ENCODE assay signal across 16 cellular contexts in genomic region chr17:40452921-40453378, GRCh38. TPM values are rescaled to one million over a fixed set of nuclear protein-coding genes. Genes with fewer than 3 reads are reported as not detected.
DNase-seq lines count a peak whose midpoint lies in the region; ATAC-seq and TF ChIP-seq lines count a peak whose summit lies in the region.
"Had no signal": no experiment of that assay in that cellular context is flagged by ENCODE, and none has a peak within 500 bp of the region (broad histone marks: within the 10 kb centered on the region; RNA-seq: fewer than 3 reads in every experiment).

No MANE protein-coding gene starts in this region.

- TF ChIP-seq EP300 in suprapubic skin (IDR thresholded peaks at IDR 0.05) = no peak

- no peaks in the 10 kb centered on the region for H4K20me1 ChIP-seq in mammary epithelial cell (ENCODE audit: insufficient read depth, low read length)

- no peak for ATAC-seq in right lobe of liver

- TF ChIP-seq CTCF in mammary epithelial cell (conservative IDR thresholded peaks at IDR 0.05 in 1 of 2, IDR thresholded peaks at IDR 0.05 in 1 of 2; ENCODE audit: extremely low read depth in 1 of 2, insufficient read depth in 1 of 2, low read depth in 1 of 2, low read length in 2 of 2) (no peak), right lobe of liver (IDR thresholded peaks at IDR 0.05) (no peak), suprapubic skin (IDR thresholded peaks at IDR 0.05) (no peak), GM10248 (IDR thresholded peaks at IDR 0.05; ENCODE audit: control extremely low read depth, extremely low read depth, low read depth, missing control alignments) (no peak)

- dilution Hi-C loops in mammary epithelial cell (cut with HindIII; ENCODE audit: low sequenced_read_pairs) = no loop called here

- H2AFZ ChIP-seq in mammary epithelial cell (ENCODE audit: low read depth, low read length) = no peak overlapping the region

- in situ Hi-C loops in mammary epithelial cell (cut with MboI; ENCODE audit: low sequenced_read_pairs in 2 of 2) = no loop called here

- H3K4me1 ChIP-seq in mammary epithelial cell (ENCODE audit: insufficient read depth, low read length) (peaks cover 17% of the 10 kb centered on the region), right lobe of liver (peaks cover 0 to 94% (median 45%) of the 10 kb centered on the region in 4 donors), suprapubic skin (peaks cover 66% of the 10 kb centered on the region)

- intact Hi-C loops in mammary epithelial cell (cut with micrococcal nuclease) = no loop called here
- intact Hi-C loops in right lobe of liver (cut with DNase I) = no loop called here

- CTCF ChIA-PET in mammary epithelial cell (lab: Charles Lee; ENCODE audit: low non-redundant PET) (interaction anchor here (0.6 kb wide), 1 partner anchor 96 kb away, joined by 5 read pairs; no protein-coding TSS in a partner anchor), GM10248 (lab: Yijun Ruan, JAX) (interaction anchor here (1.0 to 16.5 kb wide), 3 partner anchors 9 to 94 kb away, joined by 3 to 113 read pairs (median 8); partner anchors contain the start of gene IGFBP4)

- H3K9me3 ChIP-seq in mammary epithelial cell (replicated peaks; ENCODE audit: insufficient read depth, low read length) = no peaks in the 10 kb centered on the region
- no peaks in the 10 kb centered on the region for H3K9me3 ChIP-seq in right lobe of liver
- no peaks in the 10 kb centered on the region for H3K9me3 ChIP-seq in suprapubic skin

- no peak overlapping the region for H3K4me3 ChIP-seq in mammary epithelial cell (replicated peaks in 1 of 3; ENCODE audit: insufficient read depth in 1 of 3, low read depth in 2 of 3, low read length in 3 of 3)
- H3K4me3 ChIP-seq in right lobe of liver = no peak overlapping the region
- H3K4me3 ChIP-seq in suprapubic skin = no peak overlapping the region

- whole genome bisulfite sequencing in mammary epithelial cell (ENCODE audit: low coverage, missing lambda C conversion rate) = 85% methylated on average over 14 of the region's 15 CpGs
- no CpG with 5 or more reads among the region's 15 CpGs for WGBS in right lobe of liver (ENCODE audit: insufficient coverage, low coverage, low lambda C conversion rate, missing lambda C conversion rate)
- 93% methylated on average over 11 of the region's 15 CpGs for WGBS in suprapubic skin

- H3K27ac ChIP-seq in mammary epithelial cell (ENCODE audit: insufficient read depth, low read depth, low read length) (no peak overlapping the region), right lobe of liver (peak overlapping the region; percentile 65 to 98 (median 70)), suprapubic skin (peak overlapping the region; percentile 41)

- no peaks in the 10 kb centered on the region for H3K36me3 ChIP-seq in mammary epithelial cell (ENCODE audit: insufficient read depth, low read length)
- H3K36me3 ChIP-seq in right lobe of liver = peaks cover 9 to 64% (median 39%) of the 10 kb centered on the region in 4 donors
- peaks cover 38% of the 10 kb centered on the region for H3K36me3 ChIP-seq in suprapubic skin

- DNase-seq in NCI-H226 = peak; percentile 79
- peak; percentile 52 for DNase-seq in mammary epithelial cell
- no peak for DNase-seq in right lobe of liver
- no peak for DNase-seq in suprapubic skin (ENCODE audit: low spot score in 2 of 2)
- DNase-seq in GM10248 (ENCODE audit: extremely low spot score) = no peak
- no peak for DNase-seq in activated effector memory CD4-positive, alpha-beta T cell treated with anti-CD3 and anti-CD28 coated beads, Interleukin-2, amount 50 U/mL, for 16 hours
- no peak for DNase-seq in foreskin melanocyte
- DNase-seq in activated naive CD4-positive, alpha-beta T cell treated with anti-CD3 and anti-CD28 coated beads, Interleukin-2, amount 50 U/mL, for 16 hours = no peak
- DNase-seq: activated CD4-positive, CD25-positive, alpha-beta regulatory T cell; activated T-cell treated with anti-CD3 and anti-CD28 coated beads, Interleukin-2, amount 50 U/mL, for 24 hours; CD8-positive, alpha-beta memory T cell; KG1; NCI-H2029; retina; substantia nigra; SW 1271 had no signal

- H3K27me3 ChIP-seq in mammary epithelial cell (ENCODE audit: insufficient read depth, low read length) = no peaks in the 10 kb centered on the region
- H3K27me3 ChIP-seq in right lobe of liver = no peaks in the 10 kb centered on the region
- H3K27me3 ChIP-seq in suprapubic skin = no peaks in the 10 kb centered on the region

- H3K79me2 ChIP-seq in mammary epithelial cell (ENCODE audit: insufficient read depth, low read length) = no peaks in the 10 kb centered on the region

- no peak overlapping the region for H3K9ac ChIP-seq in mammary epithelial cell (ENCODE audit: insufficient read depth, low read length)

- BruUV-seq in mammary epithelial cell (replicated peaks; lab: Mats Ljungman, UMichigan) = no TSS peak

- H3K4me2 ChIP-seq in mammary epithelial cell (ENCODE audit: insufficient read depth, low read depth, low read length) = no peak overlapping the region

- TF ChIP-seq POLR2A in right lobe of liver (IDR thresholded peaks at IDR 0.05) (no peak), suprapubic skin (IDR thresholded peaks at IDR 0.05) (no peak)

- POLR2A ChIA-PET in GM10248 (lab: Yijun Ruan, JAX) = no interaction called here

RNA-seq across cellular contexts. Expression of gene IGFBP4, which starts 9.7 kb away (rescaled TPM):
- 10 to 100 TPM; 13.0 to 34.5 TPM for total RNA-seq in mammary epithelial cell
- 28.5 TPM for polyA plus RNA-seq in mammary epithelial cell
- polyA minus RNA-seq in mammary epithelial cell = 62.7 TPM
- 100 to 1,000 TPM; 382 to 716 (median 430) TPM for total RNA-seq in right lobe of liver
- total RNA-seq in suprapubic skin = 10 to 100 TPM; 45.0 to 88.8 (median 74.6) TPM

RNA-seq across cellular contexts. Expression of gene TOP2A, which starts 35.3 kb away (rescaled TPM):
- total RNA-seq in mammary epithelial cell (10 to 100 TPM in 1 of 2 donors, 1 to 10 TPM in 1; 3.2 to 93.3 TPM), right lobe of liver (1 to 10 TPM in 4 of 6 experiments, under 1 TPM in 2; 0.22 to 7.3 (median 3.0) TPM), suprapubic skin (10 to 100 TPM in 3 of 4 donors, 1 to 10 TPM in 1; 8.1 to 45.2 (median 22.2) TPM)
- 52.6 TPM for polyA plus RNA-seq in mammary epithelial cell
- polyA minus RNA-seq in mammary epithelial cell = 32.4 TPM

RNA-seq across cellular contexts. Expression of gene TNS4, which starts 48.5 kb away (rescaled TPM):
- total RNA-seq in mammary epithelial cell (100 to 1,000 TPM; 170 to 608 TPM), right lobe of liver (not detected), suprapubic skin (1,000 to 10,000 TPM in 2 of 4 donors, 100 to 1,000 TPM in 2; 730 to 1,745 (median 1,078) TPM)
- 120 TPM for polyA plus RNA-seq in mammary epithelial cell
- 1,186 TPM for polyA minus RNA-seq in mammary epithelial cell

Comparison
In these comparisons a context has a peak if more than half of its experiments do, and no peak if none do; other contexts are left out.
1. DNase-seq: peak in NCI-H226 (single experiment) and mammary epithelial cell (single experiment); none in right lobe of liver (0 of 3), suprapubic skin (0 of 2), GM10248 (single experiment), activated effector memory CD4-positive, alpha-beta T cell treated with anti-CD3 and anti-CD28 coated beads, Interleukin-2, amount 50 U/mL, for 16 hours (single experiment), foreskin melanocyte (single experiment) and activated naive CD4-positive, alpha-beta T cell treated with anti-CD3 and anti-CD28 coated beads, Interleukin-2, amount 50 U/mL, for 16 hours (single experiment).
2. RNA of gene IGFBP4, which starts 9.7 kb away (total RNA-seq): 382 to 716 TPM in right lobe of liver; 45.0 to 88.8 TPM in suprapubic skin and 13.0 to 34.5 TPM in mammary epithelial cell; every median in the first group is over 4 times any median in the second.
3. RNA of gene TNS4, which starts 48.5 kb away (total RNA-seq): 730 to 1,745 TPM in suprapubic skin and 170 to 608 TPM in mammary epithelial cell; not detected in right lobe of liver; every median in the first group is over 100 times any median in the second.